In genomic region chr6:111792914-111793700, GRCh38 we compare ENCODE assay signal across 1 cellular context.
TF ChIP-seq lines count a peak whose summit lies in the region.

No MANE protein-coding gene starts in this region.

TF ChIP-seq in HepG2, 621 proteins besides CTCF, POLR2A, EP300 and RAD21 (continued from another document):
- TF ChIP-seq TMF1 (CRISPR knock-in tag; IDR thresholded peaks at IDR 0.05; ENCODE audit: low read depth) (no peak), GATAD1 (CRISPR knock-in tag; IDR thresholded peaks at IDR 0.05) (no peak), CC2D1A (CRISPR knock-in tag; IDR thresholded peaks at IDR 0.05) (no peak), RBFOX2 (IDR thresholded peaks at IDR 0.05; ENCODE audit: low read depth, low read length) (0 out of 2 replicates have a peak, but pooled peaks have one; percentile 33), EHMT2 (IDR thresholded peaks at IDR 0.05; ENCODE audit: borderline replicate concordance, low read depth, low read length) (0 out of 2 replicates have a peak, but pooled peaks have one; percentile 11), BRD4 (CRISPR knock-in tag; IDR thresholded peaks at IDR 0.05) (0 out of 2 replicates have a peak, but pooled peaks have one; percentile 21), ZSCAN29 (CRISPR knock-in tag; conservative IDR thresholded peaks at IDR 0.05) (no peak)
